ENCODE assay signal across 8 cellular contexts in the genomic region with DNA sequence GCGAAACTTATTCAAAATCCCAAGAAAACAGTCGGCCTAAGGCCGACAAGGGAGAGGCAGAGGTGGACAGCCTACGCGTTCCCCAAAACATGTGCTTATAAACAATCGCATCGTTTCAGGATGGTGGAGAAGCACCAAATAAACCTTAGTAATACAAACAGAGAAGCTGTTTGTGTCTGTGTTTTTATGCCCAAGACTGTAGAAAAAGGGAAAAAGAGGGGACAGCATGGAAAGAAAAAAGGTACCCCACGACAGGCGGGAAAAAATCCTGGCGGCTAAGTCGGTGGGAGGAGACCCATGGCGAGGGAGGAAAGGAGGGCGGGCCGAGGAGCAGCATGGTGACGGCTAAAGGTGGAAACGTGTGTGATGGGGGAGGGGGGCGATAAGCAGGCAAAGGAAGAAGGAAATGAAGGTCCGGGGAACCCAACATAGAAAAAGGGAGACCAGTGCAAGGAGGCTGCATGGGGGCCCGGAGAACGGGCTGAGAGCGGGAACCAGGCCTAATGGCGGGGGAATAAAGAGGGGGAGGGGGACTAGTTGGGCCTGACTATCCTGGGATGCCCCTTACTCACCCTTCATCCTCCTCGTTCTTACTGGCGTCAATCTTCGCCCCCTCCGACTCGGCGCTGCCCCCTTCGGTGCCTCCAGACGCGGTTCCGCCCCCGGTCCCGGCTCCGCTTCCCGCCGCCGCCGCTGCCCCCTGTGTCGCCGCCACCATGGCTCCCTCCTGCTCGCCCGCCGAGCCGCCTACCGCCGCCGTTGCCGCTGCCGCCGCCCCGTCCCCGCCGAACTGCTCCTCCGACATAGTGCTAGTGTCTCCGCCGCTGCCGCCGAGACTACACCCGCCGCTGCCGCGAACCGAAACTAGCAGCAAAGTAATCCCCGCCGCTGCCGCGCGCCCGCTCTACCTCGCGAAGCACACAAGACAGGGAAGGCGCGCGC. TPM values are rescaled to one million over a fixed set of nuclear protein-coding genes. Genes with fewer than 3 reads are reported as not detected.
DNase-seq lines count a peak whose midpoint lies in the region; ATAC-seq, FAIRE-seq and TF ChIP-seq lines count a peak whose summit lies in the region.

No MANE protein-coding gene starts in this region.

- peaks cover 55% of the 10 kb centered on the region for H3K36me3 Mint-ChIP-seq in activated naive CD4-positive, alpha-beta T cell treated with anti-CD3 and anti-CD28 coated beads for 36 hours (ENCODE audit: low read depth)
- H3K36me3 Mint-ChIP-seq in osteocyte (ENCODE audit: unreplicated experiment) = peaks cover 12% of the 10 kb centered on the region

- ATAC-seq in thoracic aorta (ENCODE audit: insufficient number of reproducible peaks, low FRiP score, low read depth) = peak; percentile 22

- FAIRE-seq in H54 (lab: Jason Lieb, UNC) = peak; percentile 6

- no peaks in the 10 kb centered on the region for H3K27me3 Mint-ChIP-seq in activated naive CD4-positive, alpha-beta T cell treated with anti-CD3 and anti-CD28 coated beads for 36 hours (ENCODE audit: low read depth)
- H3K27me3 Mint-ChIP-seq in osteocyte (ENCODE audit: unreplicated experiment) = no peaks in the 10 kb centered on the region

- peak overlapping the region; percentile 95 for H3K27ac Mint-ChIP-seq in activated naive CD4-positive, alpha-beta T cell treated with anti-CD3 and anti-CD28 coated beads for 36 hours
- H3K27ac Mint-ChIP-seq in osteocyte (ENCODE audit: unreplicated experiment) = peak overlapping the region; percentile 98

- H3K9me3 ChIP-seq in SJCRH30 (replicated peaks) (no peaks in the 10 kb centered on the region), thoracic aorta (no peaks in the 10 kb centered on the region)

- H3K9me3 Mint-ChIP-seq in activated naive CD4-positive, alpha-beta T cell treated with anti-CD3 and anti-CD28 coated beads for 36 hours = no peaks in the 10 kb centered on the region
- H3K9me3 Mint-ChIP-seq in osteocyte (ENCODE audit: unreplicated experiment) = no peaks in the 10 kb centered on the region

- peak overlapping the region; percentile 86 for H3K4me3 ChIP-seq in LNCaP clone FGC (ENCODE audit: low read depth, low read length)
- H3K4me3 ChIP-seq in SJCRH30 = peak overlapping the region; percentile 98
- peak overlapping the region; percentile 93 for H3K4me3 ChIP-seq in thoracic aorta

- peak overlapping the region; percentile 95 for H3K4me3 Mint-ChIP-seq in activated naive CD4-positive, alpha-beta T cell treated with anti-CD3 and anti-CD28 coated beads for 36 hours
- peak overlapping the region; percentile 92 for H3K4me3 Mint-ChIP-seq in osteocyte (ENCODE audit: unreplicated experiment)

- no peak for TF ChIP-seq CTCF in LNCaP clone FGC (IDR thresholded peaks at IDR 0.05; ENCODE audit: control insufficient read depth, extremely low read depth, insufficient read depth)
- TF ChIP-seq CTCF in osteocyte (IDR thresholded peaks at IDR 0.05) = no peak
- no peak for TF ChIP-seq CTCF in thoracic aorta (IDR thresholded peaks at IDR 0.05)

- H3K27me3 ChIP-seq in SJCRH30 = no peaks in the 10 kb centered on the region
- H3K27me3 ChIP-seq in thoracic aorta (replicated peaks; ENCODE audit: insufficient read depth) = no peaks in the 10 kb centered on the region

- H3K27ac ChIP-seq in SJCRH30 (peak overlapping the region; percentile 99), thoracic aorta (peak overlapping the region; percentile 96 to 97)

- peaks cover 10% of the 10 kb centered on the region for H3K4me1 ChIP-seq in SJCRH30
- H3K4me1 ChIP-seq in thoracic aorta (ENCODE audit: control insufficient read depth in 1 of 2, low read depth in 2 of 2) = peaks cover 17 to 48% of the 10 kb centered on the region in 2 donors

- intact Hi-C loops in activated naive CD4-positive, alpha-beta T cell treated with anti-CD3 and anti-CD28 coated beads for 36 hours (cut with micrococcal nuclease) = loop anchor here (1.0 to 10.0 kb wide), 4 partner anchors 20 to 982 kb away; partner anchors contain the start of gene RASGEF1B

- TF ChIP-seq POLR2A in H54 (IDR thresholded peaks at IDR 0.05; ENCODE audit: low read depth, low read length) = 0 out of 2 replicates have a peak, but pooled peaks have one; percentile 11

- CTCF ChIA-PET in activated naive CD4-positive, alpha-beta T cell treated with anti-CD3 and anti-CD28 coated beads for 36 hours (lab: Charles Lee) = interaction anchor here (0.7 to 3.8 kb wide), 3 partner anchors 12 to 470 kb away, joined by 3 to 22 read pairs (median 9); no protein-coding TSS in a partner anchor

- peaks cover 42% of the 10 kb centered on the region for H3K4me1 Mint-ChIP-seq in activated naive CD4-positive, alpha-beta T cell treated with anti-CD3 and anti-CD28 coated beads for 36 hours (ENCODE audit: low read depth)
- H3K4me1 Mint-ChIP-seq in osteocyte (ENCODE audit: unreplicated experiment) = peaks cover 49% of the 10 kb centered on the region

- peak; percentile 78 for DNase-seq in ELF-1 (ENCODE audit: low read depth, low spot score)
- DNase-seq in H54 (ENCODE audit: insufficient read length, low spot score) = peak; percentile 40
- peak; percentile 56 for DNase-seq in LNCaP clone FGC (ENCODE audit: low read depth)
- DNase-seq in SJCRH30 = peak; percentile 92 to 93
- DNase-seq in activated naive CD4-positive, alpha-beta T cell treated with anti-CD3 and anti-CD28 coated beads for 36 hours = peak; percentile 85
- peak; percentile 89 for DNase-seq in glomerular visceral epithelial cell (ENCODE audit: extremely low spot score)
- peak; percentile 85 for DNase-seq in osteocyte (ENCODE audit: extremely low spot score, unreplicated experiment)
- DNase-seq in thoracic aorta (ENCODE audit: low spot score) = peak; percentile 50

- peaks cover 51% of the 10 kb centered on the region for H3K36me3 ChIP-seq in SJCRH30
- no peaks in the 10 kb centered on the region for H3K36me3 ChIP-seq in thoracic aorta

RNA-seq across cellular contexts. Expression of gene HNRNPD, which starts 0.6 kb away (rescaled TPM):
- total RNA-seq in SJCRH30 (2014; rRNA removed; shearing (Covaris generic)) = 188 and 200 TPM in 2 replicates
- 100 to 1,000 TPM; 340 to 367 TPM for total RNA-seq in activated naive CD4-positive, alpha-beta T cell treated with anti-CD3 and anti-CD28 coated beads for 36 hours
- total RNA-seq in osteocyte (189 and 197 TPM in 2 replicates), thoracic aorta (100 to 1,000 TPM in 1 of 2 donors, 10 to 100 TPM in 1; 63.2 to 110 TPM)

RNA-seq across cellular contexts. Expression of gene HNRNPDL, which starts 57.1 kb away (rescaled TPM):
- 384 and 414 TPM in 2 replicates for total RNA-seq in SJCRH30 (2014; rRNA removed; shearing (Covaris generic))
- 100 to 1,000 TPM; 256 to 267 TPM for total RNA-seq in activated naive CD4-positive, alpha-beta T cell treated with anti-CD3 and anti-CD28 coated beads for 36 hours
- 263 and 279 TPM in 2 replicates for total RNA-seq in osteocyte
- 100 to 1,000 TPM; 145 to 191 TPM for total RNA-seq in thoracic aorta

RNA-seq across cellular contexts. Expression of gene ENOPH1, which starts 57.2 kb away (rescaled TPM):
- total RNA-seq in SJCRH30 (2014; rRNA removed; shearing (Covaris generic)) = 98.9 and 107 TPM in 2 replicates
- total RNA-seq in activated naive CD4-positive, alpha-beta T cell treated with anti-CD3 and anti-CD28 coated beads for 36 hours = 10 to 100 TPM; 55.1 to 56.3 TPM
- total RNA-seq in osteocyte (36.5 and 36.7 TPM in 2 replicates), thoracic aorta (10 to 100 TPM; 15.4 to 15.5 TPM)

Comparison
In these comparisons a context has a peak if more than half of its experiments do, and no peak if none do; other contexts are left out.
1. Peak in every context shown above with its lines: DNase-seq, ATAC-seq, H3K4me3 ChIP-seq and H3K27ac ChIP-seq.
2. DNase-seq: peak in every context shown above with its lines; median percentile 92 in SJCRH30; 89 in glomerular visceral epithelial cell; 85 in activated naive CD4-positive, alpha-beta T cell treated with anti-CD3 and anti-CD28 coated beads for 36 hours; 85 in osteocyte; 78 in ELF-1; 56 in LNCaP clone FGC; 50 in thoracic aorta; 40 in H54.